In genomic region chr6:116667620-116668019, GRCh38 we compare ENCODE assay signal across 8 cellular contexts. TPM values are rescaled to one million over a fixed set of nuclear protein-coding genes. Genes with fewer than 3 reads are reported as not detected.
DNase-seq lines count a peak whose midpoint lies in the region; ATAC-seq, FAIRE-seq and TF ChIP-seq lines count a peak whose summit lies in the region.

No MANE protein-coding gene starts in this region.

- peak overlapping the region; percentile 98 for H3K27ac Mint-ChIP-seq in activated CD8-positive, alpha-beta T cell treated with anti-CD3 and anti-CD28 coated beads for 36 hours

- TF ChIP-seq CTCF in HL-60 (IDR thresholded peaks at IDR 0.05; ENCODE audit: insufficient read depth, low read length) (no peak), left lung (IDR thresholded peaks at IDR 0.05) (no peak)
- no peak for TF ChIP-seq CTCF in activated CD8-positive, alpha-beta T cell treated with anti-CD3 and anti-CD28 coated beads for 36 hours (IDR thresholded peaks at IDR 0.05)

- H3K27me3 ChIP-seq in HL-60 (ENCODE audit: insufficient read depth, poor library complexity, severe bottlenecking) (no peaks in the 10 kb centered on the region), left lung (no peaks in the 10 kb centered on the region)

- H3K36me3 ChIP-seq in left lung: no peaks in the 10 kb centered on the region

- peak overlapping the region; percentile 90 for H3K4me3 Mint-ChIP-seq in activated CD8-positive, alpha-beta T cell treated with anti-CD3 and anti-CD28 coated beads for 36 hours

- H3K9me3 ChIP-seq in left lung: no peaks in the 10 kb centered on the region

- no peak for FAIRE-seq in HTR-8/SVneo (lab: Jason Lieb, UNC)

- no peak for ATAC-seq in activated CD8-positive, alpha-beta T cell treated with anti-CD3 and anti-CD28 coated beads for 36 hours
- peak; percentile 16 for ATAC-seq in left lung

- H3K9me3 Mint-ChIP-seq in activated CD8-positive, alpha-beta T cell treated with anti-CD3 and anti-CD28 coated beads for 36 hours: no peaks in the 10 kb centered on the region

- H3K27me3 Mint-ChIP-seq in activated CD8-positive, alpha-beta T cell treated with anti-CD3 and anti-CD28 coated beads for 36 hours: no peaks in the 10 kb centered on the region

- POLR2A ChIA-PET in activated CD8-positive, alpha-beta T cell treated with anti-CD3 and anti-CD28 coated beads for 36 hours (lab: Charles Lee): interaction anchor here (0.6 to 4.6 kb wide), 6 partner anchors 9 to 96 kb away, joined by 3 to 42 read pairs (median 4); partner anchors contain the start of genes KPNA5, RSPH4A and RWDD1
- POLR2A ChIA-PET in HEK293T (lab: Yijun Ruan, JAX): interaction anchor here (0.8 to 1.7 kb wide), 4 partner anchors 13 to 96 kb away, joined by 3 to 6 read pairs (median 4); partner anchors contain the start of genes KPNA5, RSPH4A and RWDD1

- DNase-seq in NCI-H510A treated with DMSO at 0.1 percent for 48 hours (lab: John Stamatoyannopoulos, UW): peak; percentile 5
- DNase-seq in NCI-H510A (lab: John Stamatoyannopoulos, UW): no peak
- DNase-seq in HL-60 (ENCODE audit: low read depth in 1 of 2, low spot score in 1 of 2): peak in 1 of 2 experiments; percentile 66
- no peak for DNase-seq in activated CD8-positive, alpha-beta T cell treated with anti-CD3 and anti-CD28 coated beads for 36 hours
- no peak for DNase-seq in left lung
- DNase-seq in HEK293T (ENCODE audit: extremely low spot score): no peak
- DNase-seq in HTR-8/SVneo (ENCODE audit: insufficient read length, low spot score): no peak
- no peak for DNase-seq in NCI-H446 (lab: John Stamatoyannopoulos, UW)

- CTCF ChIA-PET in activated CD8-positive, alpha-beta T cell treated with anti-CD3 and anti-CD28 coated beads for 36 hours (lab: Charles Lee): interaction anchor here (1.2 kb wide), 1 partner anchor 21 kb away, joined by 3 read pairs; no protein-coding TSS in a partner anchor
- CTCF ChIA-PET in HEK293T (lab: Yijun Ruan, JAX): no interaction called here

- peak overlapping the region; percentile 74 for H3K27ac ChIP-seq in HL-60 (replicated peaks)
- peak overlapping the region in 1 of 2 donors; percentile 85 for H3K27ac ChIP-seq in left lung

- H3K4me1 Mint-ChIP-seq in activated CD8-positive, alpha-beta T cell treated with anti-CD3 and anti-CD28 coated beads for 36 hours (ENCODE audit: low read depth): peaks cover 31% of the 10 kb centered on the region

- intact Hi-C loops in activated CD8-positive, alpha-beta T cell treated with anti-CD3 and anti-CD28 coated beads for 36 hours (cut with micrococcal nuclease): no loop called here
- intact Hi-C loops in left lung (cut with DNase I): no loop called here

- H3K4me1 ChIP-seq in left lung: peaks cover 14 to 32% of the 10 kb centered on the region in 2 donors

- peaks cover 24% of the 10 kb centered on the region for H3K36me3 Mint-ChIP-seq in activated CD8-positive, alpha-beta T cell treated with anti-CD3 and anti-CD28 coated beads for 36 hours (ENCODE audit: low read depth)

- peak overlapping the region; percentile 90 for H3K4me3 ChIP-seq in HL-60 (replicated peaks; ENCODE audit: insufficient read depth, low read length)
- peak overlapping the region; percentile 79 to 94 for H3K4me3 ChIP-seq in left lung

TF ChIP-seq in HEK293T, 16 proteins besides CTCF, POLR2A, EP300 and RAD21:
- no peak for TF ChIP-seq BHLHE40 (IDR thresholded peaks at IDR 0.05; ENCODE audit: borderline replicate concordance)
- TF ChIP-seq L3MBTL2 (conservative IDR thresholded peaks at IDR 0.05): no peak
- no peak for TF ChIP-seq FOXM1 (IDR thresholded peaks at IDR 0.05; ENCODE audit: borderline replicate concordance)
- no peak for TF ChIP-seq HDGF (IDR thresholded peaks at IDR 0.05; ENCODE audit: borderline replicate concordance)
- no peak for TF ChIP-seq CTBP1 (IDR thresholded peaks at IDR 0.05; ENCODE audit: borderline replicate concordance)
- TF ChIP-seq SUZ12 (IDR thresholded peaks at IDR 0.05): no peak
- TF ChIP-seq TARDBP (IDR thresholded peaks at IDR 0.05): no peak
- no peak for TF ChIP-seq ARNT (IDR thresholded peaks at IDR 0.05)
- no peak for TF ChIP-seq FOXK2 (IDR thresholded peaks at IDR 0.05)
- no peak for TF ChIP-seq LEF1 (IDR thresholded peaks at IDR 0.05; ENCODE audit: borderline replicate concordance)
- no peak for TF ChIP-seq PKNOX1 (IDR thresholded peaks at IDR 0.05)
- no peak for TF ChIP-seq NFRKB (IDR thresholded peaks at IDR 0.05)
- no peak for TF ChIP-seq SP1 (IDR thresholded peaks at IDR 0.05)
- no peak for TF ChIP-seq FOXA1 (IDR thresholded peaks at IDR 0.05)
- TF ChIP-seq ELF4 (IDR thresholded peaks at IDR 0.05): no peak
- no peak for TF ChIP-seq ZNF384 (IDR thresholded peaks at IDR 0.05)

RNA-seq across cellular contexts. Expression of gene ZUP1, which starts 0.9 kb away (rescaled TPM):
- total RNA-seq in activated CD8-positive, alpha-beta T cell treated with anti-CD3 and anti-CD28 coated beads for 36 hours: 10 to 100 TPM; 25.9 to 28.4 TPM
- total RNA-seq in left lung: 10 to 100 TPM in 1 of 2 donors, 1 to 10 TPM in 1; 8.2 to 12.4 TPM

RNA-seq across cellular contexts. Expression of gene KPNA5, which starts 13.4 kb away (rescaled TPM):
- total RNA-seq in activated CD8-positive, alpha-beta T cell treated with anti-CD3 and anti-CD28 coated beads for 36 hours: 10 to 100 TPM; 10.3 to 10.9 TPM
- 10 to 100 TPM; 10.2 to 11.8 TPM for total RNA-seq in left lung

RNA-seq across cellular contexts. Expression of gene RSPH4A, which starts 51.3 kb away (rescaled TPM):
- under 1 TPM in 1 of 2 experiments, not detected in 1; 0.11 TPM for total RNA-seq in activated CD8-positive, alpha-beta T cell treated with anti-CD3 and anti-CD28 coated beads for 36 hours
- 1 to 10 TPM in 1 of 2 donors, under 1 TPM in 1; 0.15 to 5.1 TPM for total RNA-seq in left lung
